In genomic region chr9:22452415-22453010, GRCh38 we compare ENCODE assay signal across 9 cellular contexts. TPM values are rescaled to one million over a fixed set of nuclear protein-coding genes. Genes with fewer than 3 reads are reported as not detected.
DNase-seq lines count a peak whose midpoint lies in the region; ATAC-seq, FAIRE-seq and TF ChIP-seq lines count a peak whose summit lies in the region.
"Had no signal": no experiment of that assay in that cellular context is flagged by ENCODE, and none has a peak within 500 bp of the region (broad histone marks: within the 10 kb centered on the region; RNA-seq: fewer than 3 reads in every experiment).

No MANE protein-coding gene starts in this region.

- H3K27me3 ChIP-seq in gastrocnemius medialis = no peaks in the 10 kb centered on the region

- peak; percentile 91 for TF ChIP-seq CTCF in activated CD8-positive, alpha-beta T cell treated with anti-CD3 and anti-CD28 coated beads for 36 hours (IDR thresholded peaks at IDR 0.05)
- peak; percentile 59 to 81 (median 72) for TF ChIP-seq CTCF in gastrocnemius medialis (IDR thresholded peaks at IDR 0.05 in 4 of 5, conservative IDR thresholded peaks at IDR 0.05 in 1 of 5)

- in situ Hi-C loops in Caki2 (cut with HindIII; ENCODE audit: low pct_unique_long_range_greater_than_20kb, low sequenced_read_pairs) (no loop called here), gastrocnemius medialis (cut with MboI; ENCODE audit: low sequenced_read_pairs in 4 of 4) (loop anchor here (5.0 to 10.0 kb wide), 3 partner anchors 148 to 645 kb away; no protein-coding TSS in a partner anchor)

- H3K36me3 Mint-ChIP-seq in activated CD8-positive, alpha-beta T cell treated with anti-CD3 and anti-CD28 coated beads for 36 hours (ENCODE audit: low read depth) = no peaks in the 10 kb centered on the region
- H3K36me3 Mint-ChIP-seq: T-cell had no signal

- DNase-seq in Caki2 (ENCODE audit: low read depth) (peak; percentile 17), NCI-H1092 (lab: John Stamatoyannopoulos, UW) (peak; percentile 54), frontal cortex (ENCODE audit: low spot score in 2 of 2) (no peak), gastrocnemius medialis (peak in 1 of 2 donors; percentile 20), mesenteric fat pad (ENCODE audit: low spot score) (no peak), GOT3 (lab: John Stamatoyannopoulos, UW) (no peak)
- peak; percentile 74 for DNase-seq in activated CD8-positive, alpha-beta T cell treated with anti-CD3 and anti-CD28 coated beads for 36 hours

- POLR2A ChIA-PET in activated CD8-positive, alpha-beta T cell treated with anti-CD3 and anti-CD28 coated beads for 36 hours (lab: Charles Lee) = no interaction called here

- H3K4me3 Mint-ChIP-seq in activated CD8-positive, alpha-beta T cell treated with anti-CD3 and anti-CD28 coated beads for 36 hours = no peak overlapping the region
- H3K4me3 Mint-ChIP-seq: T-cell had no signal

- ATAC-seq in GM21619 (IDR thresholded peaks at IDR 0.05; ENCODE audit: unreplicated experiment) (peak; percentile 59), gastrocnemius medialis (peak; percentile 46 to 60)
- peak; percentile 58 for ATAC-seq in activated CD8-positive, alpha-beta T cell treated with anti-CD3 and anti-CD28 coated beads for 36 hours

- no peaks in the 10 kb centered on the region for H3K9me3 Mint-ChIP-seq in activated CD8-positive, alpha-beta T cell treated with anti-CD3 and anti-CD28 coated beads for 36 hours
- H3K9me3 Mint-ChIP-seq: T-cell had no signal

- FAIRE-seq in frontal cortex (lab: Jason Lieb, UNC) = peak; percentile 76

- no peak overlapping the region for H3K27ac Mint-ChIP-seq in activated CD8-positive, alpha-beta T cell treated with anti-CD3 and anti-CD28 coated beads for 36 hours
- H3K27ac Mint-ChIP-seq: T-cell had no signal

- no peak overlapping the region for H3K4me3 ChIP-seq in gastrocnemius medialis

- no peak overlapping the region for H3K27ac ChIP-seq in gastrocnemius medialis

- peaks cover 31% of the 10 kb centered on the region for H3K27me3 Mint-ChIP-seq in activated CD8-positive, alpha-beta T cell treated with anti-CD3 and anti-CD28 coated beads for 36 hours

- no peak for TF ChIP-seq POLR2A in gastrocnemius medialis (IDR thresholded peaks at IDR 0.05)

- no peaks in the 10 kb centered on the region for H3K4me1 Mint-ChIP-seq in activated CD8-positive, alpha-beta T cell treated with anti-CD3 and anti-CD28 coated beads for 36 hours (ENCODE audit: low read depth)

- CTCF ChIA-PET in activated CD8-positive, alpha-beta T cell treated with anti-CD3 and anti-CD28 coated beads for 36 hours (lab: Charles Lee) = interaction anchor here (0.6 to 2.8 kb wide), 16 partner anchors 11 to 642 kb away, joined by 3 to 20 read pairs (median 3); no protein-coding TSS in a partner anchor

- H3K36me3 ChIP-seq in gastrocnemius medialis = no peaks in the 10 kb centered on the region

- no peaks in the 10 kb centered on the region for H3K9me3 ChIP-seq in gastrocnemius medialis

- H3K4me1 ChIP-seq in gastrocnemius medialis = peaks cover 12 to 14% of the 10 kb centered on the region in 2 donors

- intact Hi-C loops in activated CD8-positive, alpha-beta T cell treated with anti-CD3 and anti-CD28 coated beads for 36 hours (cut with micrococcal nuclease) = loop anchor here (5.0 kb wide), 1 partner anchor 210 kb away; no protein-coding TSS in a partner anchor
- intact Hi-C loops in gastrocnemius medialis (cut with DNase I; ENCODE audit: low total_unique reads) = loop anchor here (1.0 kb wide), 2 partner anchors 145 to 639 kb away; no protein-coding TSS in a partner anchor

RNA-seq across cellular contexts. Expression of gene DMRTA1, which starts 5.9 kb away (rescaled TPM):
- total RNA-seq in Caki2 (2014; rRNA removed; shearing (Covaris generic); ENCODE audit: low replicate concordance) = 6.0 and 7.3 TPM in 2 replicates
- total RNA-seq in activated CD8-positive, alpha-beta T cell treated with anti-CD3 and anti-CD28 coated beads for 36 hours = not detected
- total RNA-seq in frontal cortex = 0.41 TPM
- 1 to 10 TPM in 1 of 4 donors, under 1 TPM in 3; 0.59 to 1.3 (median 0.71) TPM for total RNA-seq in gastrocnemius medialis
- total RNA-seq in mesenteric fat pad = 0.35 TPM

Comparison
In these comparisons a context has a peak if more than half of its experiments do, and no peak if none do; other contexts are left out.
1. DNase-seq: peak in Caki2 (single experiment), NCI-H1092 (single experiment) and activated CD8-positive, alpha-beta T cell treated with anti-CD3 and anti-CD28 coated beads for 36 hours (single experiment); none in frontal cortex (0 of 2), mesenteric fat pad (single experiment) and GOT3 (single experiment).
2. Peak in every context shown above with its lines, with median percentiles within 50 percentile points of each other: ATAC-seq.